Comparison of ENCODE assay signal across 3 cellular contexts in the genomic region with DNA sequence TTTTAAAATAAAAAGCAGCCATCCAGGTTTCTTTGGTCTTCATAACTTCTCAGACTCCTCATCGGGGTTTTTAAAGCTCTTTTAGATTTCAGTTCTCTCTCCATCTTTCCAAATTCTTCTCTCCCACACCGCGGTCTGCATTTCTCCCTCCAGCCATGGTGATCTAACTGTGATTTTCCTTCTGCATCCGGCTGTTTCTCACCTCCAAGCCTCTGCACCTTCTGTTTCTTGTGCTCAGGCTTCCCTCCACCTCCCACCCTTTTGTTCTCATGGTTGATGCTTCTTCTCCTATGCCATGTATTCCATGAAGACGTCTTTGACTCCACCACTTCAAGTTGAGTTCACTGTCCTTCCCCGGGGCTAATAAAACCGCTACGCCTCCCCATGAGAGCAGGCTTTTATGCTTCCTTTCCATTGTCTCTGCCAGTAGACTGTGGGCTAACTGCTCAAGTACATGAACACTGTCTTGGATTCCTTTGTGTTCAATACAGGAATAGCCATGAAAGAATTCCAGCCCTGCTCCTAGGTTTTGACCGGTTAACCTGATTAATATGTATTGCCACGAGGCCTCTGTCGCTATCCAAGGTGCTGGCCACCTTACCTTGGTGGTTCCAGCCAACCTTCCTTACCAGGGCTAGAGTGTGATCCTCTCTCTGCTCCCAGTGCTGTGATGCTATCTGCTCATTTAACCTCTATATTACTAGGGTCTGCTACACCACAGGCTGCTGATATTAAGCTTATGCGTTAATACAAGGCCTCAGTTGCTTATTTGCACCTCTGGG.
TF ChIP-seq lines count a peak whose summit lies in the region.

No MANE protein-coding gene starts in this region.

TF ChIP-seq in A549, 52 proteins besides CTCF, POLR2A, EP300 and RAD21:
- TF ChIP-seq CEBPB (IDR thresholded peaks at IDR 0.05) (no peak), POLR2AphosphoS2 (conservative IDR thresholded peaks at IDR 0.05; ENCODE audit: low read length) (no peak), REST (IDR thresholded peaks at IDR 0.05) (peak; percentile 61; the same call in 1 of the 2 replicates), NR3C1 (IDR thresholded peaks at IDR 0.05) (no peak)

TF ChIP-seq in HEK293, 187 proteins besides CTCF, POLR2A, EP300 and RAD21:
- TF ChIP-seq REST (tag by site-specific recombination; IDR thresholded peaks at IDR 0.05), result peak; percentile 83
- no peak for TF ChIP-seq SP2 (tag by site-specific recombination; IDR thresholded peaks at IDR 0.05)

TF ChIP-seq in H1, 55 proteins besides CTCF, POLR2A, EP300 and RAD21:
- TF ChIP-seq SIN3A (conservative IDR thresholded peaks at IDR 0.05 in 1 of 2, IDR thresholded peaks at IDR 0.05 in 1 of 2; ENCODE audit: low read depth in 1 of 2, low read length in 2 of 2), result peak in 1 of 2 experiments; percentile 66; a peak in 1 of 4 replicates
- TF ChIP-seq, protein P1, sequence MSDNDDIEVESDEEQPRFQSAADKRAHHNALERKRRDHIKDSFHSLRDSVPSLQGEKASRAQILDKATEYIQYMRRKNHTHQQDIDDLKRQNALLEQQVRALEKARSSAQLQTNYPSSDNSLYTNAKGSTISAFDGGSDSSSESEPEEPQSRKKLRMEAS (IDR thresholded peaks at IDR 0.05), result peak; percentile 66
- TF ChIP-seq KDM1A (IDR thresholded peaks at IDR 0.05; ENCODE audit: borderline replicate concordance, low read length), result no peak
- TF ChIP-seq TBP (IDR thresholded peaks at IDR 0.05; ENCODE audit: low read depth, low read length), result no peak
